Comparison of ENCODE assay signal across 11 cellular contexts in the genomic region with DNA sequence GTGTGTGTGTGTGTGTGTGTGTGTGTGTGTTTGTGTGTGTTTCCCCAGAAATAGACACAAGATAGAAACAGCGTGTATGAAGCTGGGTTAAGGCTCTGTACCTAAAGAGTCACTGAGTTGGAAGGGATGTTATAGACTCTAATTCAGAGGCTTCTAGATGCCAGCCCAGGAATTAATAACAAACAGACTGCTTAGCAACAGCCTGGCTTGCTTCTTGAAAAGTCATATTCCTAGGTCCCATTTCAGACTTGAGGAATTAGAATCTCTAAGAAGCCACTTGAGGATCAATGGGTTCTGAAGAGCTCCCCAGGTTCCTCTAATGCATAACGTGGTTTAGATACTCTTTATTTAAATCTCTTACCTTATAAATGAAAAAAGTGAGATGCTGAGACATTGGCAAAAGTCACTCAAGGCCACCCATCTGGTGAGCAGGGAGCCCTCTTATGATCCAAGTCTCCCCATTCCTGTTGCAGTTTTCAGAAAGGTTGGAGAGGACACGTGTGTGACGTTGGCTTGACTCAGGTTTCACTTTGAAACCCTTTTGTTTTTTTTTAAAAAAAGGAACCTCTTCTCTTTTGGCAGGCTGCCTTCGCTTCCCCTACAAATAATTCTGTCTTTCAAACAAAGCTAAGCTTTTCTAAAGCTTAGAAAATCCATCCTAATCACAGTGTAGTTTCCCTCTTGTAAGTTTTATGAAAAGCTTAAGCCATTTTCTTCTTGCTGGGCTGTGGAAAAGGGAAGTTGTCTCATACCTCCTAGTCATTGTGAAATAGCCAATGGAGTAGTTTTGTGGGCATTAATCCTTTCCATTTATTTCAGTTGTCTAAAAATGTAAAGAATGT.
DNase-seq lines count a peak whose midpoint lies in the region; ATAC-seq and TF ChIP-seq lines count a peak whose summit lies in the region.
"Had no signal": no experiment of that assay in that cellular context is flagged by ENCODE, and none has a peak within 500 bp of the region (broad histone marks: within the 10 kb centered on the region; RNA-seq: fewer than 3 reads in every experiment).

No MANE protein-coding gene starts in this region.

- H3K9me3 ChIP-seq in DOHH2 (ENCODE audit: control insufficient read depth, insufficient read depth, low read length) (peaks cover 15% of the 10 kb centered on the region; the same call in 1 of the 2 replicates), mesenchymal stem cell (ENCODE audit: control insufficient read depth, low read length) (peaks cover 3% of the 10 kb centered on the region), neuronal stem cell (replicated peaks in 1 of 2; ENCODE audit: control insufficient read depth in 2 of 2, insufficient read depth in 1 of 2, low read depth in 1 of 2, low read length in 2 of 2) (peaks cover 0 to 4% of the 10 kb centered on the region in 2 donors)

- peaks cover 20% of the 10 kb centered on the region for H3K4me1 ChIP-seq in DOHH2 (ENCODE audit: control insufficient read depth, low read length)
- peaks cover 8% of the 10 kb centered on the region for H3K4me1 ChIP-seq in mesenchymal stem cell (ENCODE audit: control insufficient read depth, insufficient read depth, low read depth, low read length)
- no peaks in the 10 kb centered on the region for H3K4me1 ChIP-seq in neuronal stem cell (ENCODE audit: control insufficient read depth in 2 of 2, insufficient read depth in 1 of 2, low read depth in 1 of 2, low read length in 2 of 2)

- H3K4me3 Mint-ChIP-seq in progenitor cell of endocrine pancreas (ENCODE audit: low read depth), result no peak overlapping the region
- H3K4me3 Mint-ChIP-seq: immature natural killer cell had no signal

- H4K91ac ChIP-seq in mesenchymal stem cell (ENCODE audit: low read length) (no peak overlapping the region), neuronal stem cell (ENCODE audit: low read depth, low read length, poor library complexity) (no peak overlapping the region)

- H3K27ac ChIP-seq in DOHH2 (ENCODE audit: low read depth, low read length) (no peak overlapping the region; the same call in 1 of the 2 replicates), VCaP (peak overlapping the region; percentile 79; the same call in 1 of the 2 replicates), mesenchymal stem cell (ENCODE audit: low read length, poor library complexity, severe bottlenecking) (no peak overlapping the region), neuronal stem cell (replicated peaks; ENCODE audit: low read length) (no peak overlapping the region)
- H3K27ac ChIP-seq: skin epidermis had no signal

- H4K20me1 ChIP-seq in DOHH2 (ENCODE audit: control insufficient read depth, insufficient read depth, low read depth, low read length), result no peaks in the 10 kb centered on the region

- intact Hi-C loops in Right ventricle myocardium inferior (cut with DNase I), result no loop called here

- H3K4me2 ChIP-seq in DOHH2 (ENCODE audit: low read length) (peak overlapping the region; percentile 24), mesenchymal stem cell (ENCODE audit: low read length, poor library complexity, severe bottlenecking) (no peak overlapping the region), neuronal stem cell (ENCODE audit: insufficient read depth, low read length, poor library complexity, severe bottlenecking) (no peak overlapping the region)

- H3K36me3 Mint-ChIP-seq in progenitor cell of endocrine pancreas (ENCODE audit: insufficient read depth), result no peaks in the 10 kb centered on the region

- H4K8ac ChIP-seq in mesenchymal stem cell (ENCODE audit: low read length), result no peak overlapping the region
- H4K8ac ChIP-seq in neuronal stem cell (ENCODE audit: low read depth, low read length), result no peak overlapping the region

- no peak overlapping the region for H2AK5ac ChIP-seq in mesenchymal stem cell (ENCODE audit: low read length, severe bottlenecking)
- no peak overlapping the region for H2AK5ac ChIP-seq in neuronal stem cell (ENCODE audit: low read depth, low read length)

- ATAC-seq in GM21515 (IDR thresholded peaks at IDR 0.05; ENCODE audit: unreplicated experiment) (no peak), Right ventricle myocardium inferior (no peak)

- H3K9me3 Mint-ChIP-seq in progenitor cell of endocrine pancreas (ENCODE audit: low read depth), result peaks cover 11% of the 10 kb centered on the region

- H3F3A ChIP-seq in DOHH2 (ENCODE audit: control insufficient read depth, insufficient read depth), result no peaks in the 10 kb centered on the region

- H3K9ac ChIP-seq in mesenchymal stem cell (ENCODE audit: low read length), result peak overlapping the region; percentile 53
- no peak overlapping the region for H3K9ac ChIP-seq in neuronal stem cell (ENCODE audit: low read depth, low read length, poor library complexity)

- H2BK12ac ChIP-seq in mesenchymal stem cell (ENCODE audit: low read length in 2 of 2) (no peak overlapping the region), neuronal stem cell (ENCODE audit: low read length) (no peak overlapping the region)

- H3K4me1 Mint-ChIP-seq in progenitor cell of endocrine pancreas (ENCODE audit: low read depth), result no peaks in the 10 kb centered on the region

- H2BK120ac ChIP-seq in mesenchymal stem cell (ENCODE audit: low read depth, low read length) (no peak overlapping the region), neuronal stem cell (ENCODE audit: low read depth, low read length) (no peak overlapping the region)

- H3K79me1 ChIP-seq in mesenchymal stem cell (replicated peaks; ENCODE audit: low read length, poor library complexity, severe bottlenecking) (no peaks in the 10 kb centered on the region), neuronal stem cell (ENCODE audit: low read depth, low read length) (no peaks in the 10 kb centered on the region)

- peaks cover 2% of the 10 kb centered on the region for H3K27me3 Mint-ChIP-seq in progenitor cell of endocrine pancreas

- H3K36me3 ChIP-seq in DOHH2 (ENCODE audit: control insufficient read depth, low read length), result no peaks in the 10 kb centered on the region
- no peaks in the 10 kb centered on the region for H3K36me3 ChIP-seq in mesenchymal stem cell (ENCODE audit: control insufficient read depth in 1 of 2, insufficient read depth in 2 of 2, low read depth in 1 of 2, low read length in 2 of 2)
- no peaks in the 10 kb centered on the region for H3K36me3 ChIP-seq in neuronal stem cell (replicated peaks in 1 of 2; ENCODE audit: control insufficient read depth in 2 of 2, insufficient read depth in 2 of 2, low read length in 2 of 2)

- no peaks in the 10 kb centered on the region for H3K9me2 ChIP-seq in DOHH2 (replicated peaks; ENCODE audit: control insufficient read depth, low read length)

- H2BK5ac ChIP-seq in mesenchymal stem cell (ENCODE audit: low read depth, low read length, poor library complexity, severe bottlenecking) (no peak overlapping the region), neuronal stem cell (ENCODE audit: low read length) (no peak overlapping the region)

- H3K27me3 ChIP-seq in DOHH2 (ENCODE audit: control insufficient read depth, low read length) (no peaks in the 10 kb centered on the region), mesenchymal stem cell (ENCODE audit: control insufficient read depth in 1 of 2, insufficient read depth in 1 of 2, low read length in 2 of 2) (no peaks in the 10 kb centered on the region), neuronal stem cell (ENCODE audit: control insufficient read depth in 3 of 3, insufficient read depth in 3 of 3, low read depth in 1 of 3, low read length in 3 of 3) (no peaks in the 10 kb centered on the region)

- no peak overlapping the region for H3K23ac ChIP-seq in mesenchymal stem cell (ENCODE audit: low read length in 2 of 2)
- H3K23ac ChIP-seq in neuronal stem cell (ENCODE audit: low read depth, low read length, poor library complexity), result no peak overlapping the region

- H3K27ac Mint-ChIP-seq in progenitor cell of endocrine pancreas, result no peak overlapping the region

- DNase-seq in NCI-H1105 (lab: John Stamatoyannopoulos, UW) (peak; percentile 81), mesenchymal stem cell (peak; percentile 20), Right ventricle myocardium inferior (ENCODE audit: missing footprints) (no peak), progenitor cell of endocrine pancreas (ENCODE audit: low spot score, unreplicated experiment) (no peak), neuronal stem cell (ENCODE audit: low spot score) (no peak)
- DNase-seq: activated CD4-positive, alpha-beta T cell treated with anti-CD3 and anti-CD28 coated beads, Interleukin-2, amount 50 U/mL, for 4 hours; immature natural killer cell had no signal

- no peak overlapping the region for H3K18ac ChIP-seq in mesenchymal stem cell (ENCODE audit: low read depth in 1 of 2, low read length in 2 of 2)
- no peak overlapping the region for H3K18ac ChIP-seq in neuronal stem cell (ENCODE audit: low read length)

- H3K14ac ChIP-seq in mesenchymal stem cell (ENCODE audit: low read length in 2 of 2) (no peak overlapping the region), neuronal stem cell (ENCODE audit: low read length) (no peak overlapping the region)

- H2BK15ac ChIP-seq in mesenchymal stem cell (ENCODE audit: low read depth, poor library complexity, severe bottlenecking) (no peak overlapping the region), neuronal stem cell (ENCODE audit: low read length) (no peak overlapping the region)

- H3K4me3 ChIP-seq in DOHH2 (ENCODE audit: low read length) (no peak overlapping the region), mesenchymal stem cell (ENCODE audit: insufficient read depth in 1 of 2, low read depth in 1 of 2, low read length in 2 of 2) (peak overlapping the region in 1 of 2 experiments; percentile 30), neuronal stem cell (ENCODE audit: low read length in 2 of 2) (no peak overlapping the region)
- H3K4me3 ChIP-seq: skin epidermis had no signal

- WGBS in mesenchymal stem cell, result 91% methylated on average over 2 of the region's 5 CpGs
- no CpG with 5 or more reads among the region's 5 CpGs for WGBS in neuronal stem cell (ENCODE audit: extremely low coverage in 2 of 2, insufficient read length in 2 of 2, insufficient replicate concordance in 1 of 2), 2 donors

- H3K4ac ChIP-seq in mesenchymal stem cell (ENCODE audit: low read depth in 1 of 2, low read length in 2 of 2) (no peak overlapping the region), neuronal stem cell (ENCODE audit: low read length) (no peak overlapping the region)

- H3K79me2 ChIP-seq in DOHH2 (ENCODE audit: control insufficient read depth, low read length), result no peaks in the 10 kb centered on the region

- H2AFZ ChIP-seq in mesenchymal stem cell (ENCODE audit: low read depth, low read length), result no peak overlapping the region
- no peak overlapping the region for H2AFZ ChIP-seq in neuronal stem cell (ENCODE audit: low read length)

- TF ChIP-seq CTCF in DOHH2 (IDR thresholded peaks at IDR 0.05; ENCODE audit: low read depth, low read length, poor library complexity, severe bottlenecking), result no peak
- no peak for TF ChIP-seq CTCF in VCaP (conservative IDR thresholded peaks at IDR 0.05)
- no peak for TF ChIP-seq CTCF in progenitor cell of endocrine pancreas (IDR thresholded peaks at IDR 0.05; ENCODE audit: unreplicated experiment)

Comparison
In these comparisons a context has a peak if more than half of its experiments do, and no peak if none do; other contexts are left out.
1. DNase-seq: peak in NCI-H1105 (single experiment) and mesenchymal stem cell (single experiment); none in Right ventricle myocardium inferior (single experiment), progenitor cell of endocrine pancreas (single experiment) and neuronal stem cell (single experiment).